In the genomic region with DNA sequence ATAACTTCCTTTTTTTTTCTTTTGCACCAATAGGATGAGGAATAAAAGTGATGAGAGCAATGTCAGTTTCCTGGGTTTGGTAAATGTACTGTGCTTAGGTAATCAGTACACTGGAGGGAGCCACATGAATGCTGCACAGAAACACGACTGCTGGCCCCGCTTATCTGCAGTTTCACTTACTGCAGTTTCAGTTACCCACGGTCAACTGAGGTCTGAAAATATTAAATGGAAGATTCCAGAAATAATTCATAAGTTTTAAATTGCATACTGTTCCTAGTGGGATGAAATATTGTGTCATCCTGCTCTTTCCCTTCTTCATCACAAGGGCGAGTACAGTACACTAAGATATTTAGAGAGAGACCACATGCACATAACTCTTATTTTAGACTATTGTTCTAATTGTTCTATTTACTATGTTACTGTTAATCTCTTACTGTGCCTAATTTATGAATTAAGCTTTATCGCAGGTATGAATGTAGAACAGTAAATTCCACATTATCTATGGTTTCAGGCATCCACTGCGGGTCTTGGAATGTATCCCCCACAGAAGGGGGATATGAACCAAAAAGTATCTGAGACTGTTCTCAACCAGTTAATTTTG, we compare ENCODE assay signal across 8 cellular contexts. TPM values are rescaled to one million over a fixed set of nuclear protein-coding genes. Genes with fewer than 3 reads are reported as not detected.
DNase-seq lines count a peak whose midpoint lies in the region; ATAC-seq and TF ChIP-seq lines count a peak whose summit lies in the region.

No MANE protein-coding gene starts in this region.

- H3K4me1 Mint-ChIP-seq in activated T-helper 17 cell treated with anti-CD3 and anti-CD28 coated beads, Interleukin-2, amount 50 U/mL, for 72 hours, result peaks cover 4% of the 10 kb centered on the region
- peaks cover 16% of the 10 kb centered on the region for H3K4me1 Mint-ChIP-seq in stimulated activated naive CD8-positive, alpha-beta T cell treated with anti-CD3 and anti-CD28 coated beads, Interleukin-15, Interleukin-2, amounts not matched to agents 100 ng/mL and 50 ng/mL, for 24 hours (ENCODE audit: low read depth)

- no peaks in the 10 kb centered on the region; the same call in 1 of the 2 replicates for H3K27me3 ChIP-seq in iPS-20b (ENCODE audit: insufficient read depth, low read length)

- H3K27me3 Mint-ChIP-seq in activated T-helper 17 cell treated with anti-CD3 and anti-CD28 coated beads, Interleukin-2, amount 50 U/mL, for 72 hours, result no peaks in the 10 kb centered on the region
- H3K27me3 Mint-ChIP-seq in stimulated activated naive CD8-positive, alpha-beta T cell treated with anti-CD3 and anti-CD28 coated beads, Interleukin-15, Interleukin-2, amounts not matched to agents 100 ng/mL and 50 ng/mL, for 24 hours, result no peaks in the 10 kb centered on the region

- H3K36me3 Mint-ChIP-seq in activated T-helper 17 cell treated with anti-CD3 and anti-CD28 coated beads, Interleukin-2, amount 50 U/mL, for 72 hours (ENCODE audit: low read depth), result peaks cover 21% of the 10 kb centered on the region
- peaks cover 6% of the 10 kb centered on the region for H3K36me3 Mint-ChIP-seq in stimulated activated naive CD8-positive, alpha-beta T cell treated with anti-CD3 and anti-CD28 coated beads, Interleukin-15, Interleukin-2, amounts not matched to agents 100 ng/mL and 50 ng/mL, for 24 hours (ENCODE audit: low read depth)

- peak; percentile 29; the same call in 1 of the 2 replicates for TF ChIP-seq CTCF in LNCAP (IDR thresholded peaks at IDR 0.05)

- DNase-seq in CMK (ENCODE audit: low read depth), result peak; percentile 30
- DNase-seq in stimulated activated CD4-positive, alpha-beta T cell treated with anti-CD3 and anti-CD28 coated beads, Interleukin-15, amount 100 ng/mL, for 24 hours, result no peak
- DNase-seq in NCI-H82 treated with DMSO at 0.1 percent for 48 hours (lab: John Stamatoyannopoulos, UW; ENCODE audit: unreplicated experiment), result no peak
- DNase-seq in NCI-H1436 (lab: John Stamatoyannopoulos, UW), result no peak

- peaks cover 7% of the 10 kb centered on the region for H3K4me1 ChIP-seq in iPS-20b (ENCODE audit: insufficient read depth, low read length)

- H3K9me3 ChIP-seq in iPS-20b (ENCODE audit: insufficient read depth, low read depth, low read length), result no peaks in the 10 kb centered on the region

- peak overlapping the region; percentile 28; the same call in 1 of the 2 replicates for H3K4me3 ChIP-seq in iPS-20b (ENCODE audit: low read length)

- peak overlapping the region; percentile 38; the same call in 1 of the 2 replicates for H3K9ac ChIP-seq in iPS-20b (ENCODE audit: low read depth, low read length)

- peak overlapping the region; percentile 47 for H3K4me3 Mint-ChIP-seq in activated T-helper 17 cell treated with anti-CD3 and anti-CD28 coated beads, Interleukin-2, amount 50 U/mL, for 72 hours
- H3K4me3 Mint-ChIP-seq in stimulated activated naive CD8-positive, alpha-beta T cell treated with anti-CD3 and anti-CD28 coated beads, Interleukin-15, Interleukin-2, amounts not matched to agents 100 ng/mL and 50 ng/mL, for 24 hours, result peak overlapping the region; percentile 69

- no peaks in the 10 kb centered on the region for H3K9me3 Mint-ChIP-seq in activated T-helper 17 cell treated with anti-CD3 and anti-CD28 coated beads, Interleukin-2, amount 50 U/mL, for 72 hours
- H3K9me3 Mint-ChIP-seq in stimulated activated naive CD8-positive, alpha-beta T cell treated with anti-CD3 and anti-CD28 coated beads, Interleukin-15, Interleukin-2, amounts not matched to agents 100 ng/mL and 50 ng/mL, for 24 hours, result no peaks in the 10 kb centered on the region

- H3K36me3 ChIP-seq in iPS-20b (ENCODE audit: insufficient read depth, low read depth, low read length), result peaks cover 5% of the 10 kb centered on the region; the same call in 1 of the 2 replicates

- ATAC-seq in activated T-helper 17 cell treated with anti-CD3 and anti-CD28 coated beads, Interleukin-2, amount 50 U/mL, for 72 hours (replicated peaks), result peak; percentile 57

- H3K27ac Mint-ChIP-seq in activated T-helper 17 cell treated with anti-CD3 and anti-CD28 coated beads, Interleukin-2, amount 50 U/mL, for 72 hours, result no peak overlapping the region
- H3K27ac Mint-ChIP-seq in stimulated activated naive CD8-positive, alpha-beta T cell treated with anti-CD3 and anti-CD28 coated beads, Interleukin-15, Interleukin-2, amounts not matched to agents 100 ng/mL and 50 ng/mL, for 24 hours, result peak overlapping the region; percentile 40

- H3K27ac ChIP-seq in iPS-20b (ENCODE audit: low read length), result no peak overlapping the region

RNA-seq across cellular contexts. Expression of a gene that starts 6.4 kb away (rescaled TPM):
- 10 to 100 TPM; 44.8 to 48.2 TPM for total RNA-seq in activated T-helper 17 cell treated with anti-CD3 and anti-CD28 coated beads, Interleukin-2, amount 50 U/mL, for 72 hours

RNA-seq across cellular contexts. Expression of a gene that starts 23.4 kb away (rescaled TPM):
- 10 to 100 TPM; 67.8 to 73.8 TPM for total RNA-seq in activated T-helper 17 cell treated with anti-CD3 and anti-CD28 coated beads, Interleukin-2, amount 50 U/mL, for 72 hours

RNA-seq across cellular contexts. Expression of a gene that starts 37.8 kb away (rescaled TPM):
- not detected for total RNA-seq in activated T-helper 17 cell treated with anti-CD3 and anti-CD28 coated beads, Interleukin-2, amount 50 U/mL, for 72 hours
